25 cellular contexts compared by ENCODE assay signal in the genomic region with DNA sequence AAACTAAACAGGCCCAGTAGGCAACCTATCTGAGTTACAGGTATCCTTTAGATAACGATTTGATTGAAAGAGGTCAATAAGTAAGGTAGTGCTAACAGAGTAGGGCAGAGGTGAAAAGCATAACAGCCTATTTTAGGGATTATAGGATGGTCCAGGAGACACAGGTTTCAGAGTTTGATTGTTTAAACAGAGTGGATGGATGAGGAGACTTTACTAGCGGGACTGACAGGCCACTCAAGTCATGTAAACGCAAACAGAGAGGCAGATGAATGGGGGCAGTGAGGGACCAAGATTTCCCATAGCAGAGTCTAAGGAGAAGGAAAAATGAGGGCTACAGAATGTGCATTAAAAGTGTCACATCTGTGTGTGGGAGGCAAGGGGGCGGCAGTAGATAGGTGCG. TPM values are rescaled to one million over a fixed set of nuclear protein-coding genes. Genes with fewer than 3 reads are reported as not detected.
DNase-seq lines count a peak whose midpoint lies in the region; ATAC-seq, FAIRE-seq and TF ChIP-seq lines count a peak whose summit lies in the region.
"Had no signal": no experiment of that assay in that cellular context is flagged by ENCODE, and none has a peak within 500 bp of the region (broad histone marks: within the 10 kb centered on the region; RNA-seq: fewer than 3 reads in every experiment).

No MANE protein-coding gene starts in this region.

- H3K4me3 Mint-ChIP-seq in astrocyte (ENCODE audit: unreplicated experiment), result peak overlapping the region; percentile 62
- peak overlapping the region; percentile 30 for H3K4me3 Mint-ChIP-seq in natural killer cell treated with Interleukin-12 subunit alpha and Interleukin-12 subunit beta and Interleukin-15 and Interleukin-18, amount 100 ng/mL, for 72 hours
- H3K4me3 Mint-ChIP-seq: activated B cell treated with CpG ODN at 0.5 μM for 24 hours; activated CD4-positive, alpha-beta memory T cell treated with anti-CD3 and anti-CD28 coated beads, Interleukin-2, amount 10 ng/mL, durations not matched to agents 7 days and 5 days; activated naive CD4-positive, alpha-beta T cell treated with anti-CD3 and anti-CD28 coated beads for 36 hours; activated T-cell treated with anti-CD3 and anti-CD28 coated beads, Interleukin-2, amount 50 U/mL, for 4 hours; B cell; dendritic cell treated with granulocyte-macrophage colony-stimulating factor and Interleukin-4, amounts not matched to agents 40 ng/mL and 50 ng/mL, for 4 days had no signal

- no peaks in the 10 kb centered on the region for H3K9me2 ChIP-seq in PC-9 (ENCODE audit: insufficient read depth)
- H3K9me2 ChIP-seq in Karpas-422 (replicated peaks; ENCODE audit: insufficient read depth, low read length), result no peaks in the 10 kb centered on the region
- H3K9me2 ChIP-seq in OCI-LY7 (ENCODE audit: insufficient read depth, low read length), result no peaks in the 10 kb centered on the region

- H3K9me3 ChIP-seq in PC-9 (ENCODE audit: insufficient read depth, low read depth) (no peaks in the 10 kb centered on the region), astrocyte (ENCODE audit: insufficient read depth, low read depth, low read length) (no peaks in the 10 kb centered on the region), suprapubic skin (no peaks in the 10 kb centered on the region), Karpas-422 (ENCODE audit: low read length) (no peaks in the 10 kb centered on the region), OCI-LY7 (ENCODE audit: low read length) (no peaks in the 10 kb centered on the region)
- H3K9me3 ChIP-seq: MG63, pancreas, Peyer's patch had no signal

- peaks cover 20% of the 10 kb centered on the region for H3K4me1 ChIP-seq in PC-9 (replicated peaks; ENCODE audit: insufficient read depth)
- H3K4me1 ChIP-seq in astrocyte (ENCODE audit: insufficient read depth, low read length), result peaks cover 41% of the 10 kb centered on the region
- peaks cover 61% of the 10 kb centered on the region for H3K4me1 ChIP-seq in suprapubic skin
- peaks cover 7% of the 10 kb centered on the region for H3K4me1 ChIP-seq in Karpas-422 (ENCODE audit: low read length)
- peaks cover 10% of the 10 kb centered on the region for H3K4me1 ChIP-seq in OCI-LY7 (ENCODE audit: insufficient read depth, low read length, poor library complexity, severe bottlenecking)

- CTCF ChIA-PET in PC-9 (lab: Charles Lee), result no interaction called here
- CTCF ChIA-PET in OCI-LY7 (lab: Charles Lee; ENCODE audit: unreplicated experiment), result no interaction called here

- H3K4me3 ChIP-seq in PC-9, result no peak overlapping the region; the same call in 1 of the 2 replicates
- no peak overlapping the region for H3K4me3 ChIP-seq in astrocyte (ENCODE audit: insufficient read depth, low read depth, low read length)
- peak overlapping the region; percentile 62 for H3K4me3 ChIP-seq in suprapubic skin
- H3K4me3 ChIP-seq in Karpas-422 (ENCODE audit: low read length), result no peak overlapping the region
- no peak overlapping the region for H3K4me3 ChIP-seq in OCI-LY7 (ENCODE audit: low read depth, low read length, poor library complexity, severe bottlenecking)
- H3K4me3 ChIP-seq: MG63, pancreas had no signal

- no peak for ATAC-seq in natural killer cell treated with Interleukin-12 subunit alpha and Interleukin-12 subunit beta and Interleukin-15 and Interleukin-18, amount 100 ng/mL, for 72 hours
- ATAC-seq: activated T-cell treated with anti-CD3 and anti-CD28 coated beads, Interleukin-2, amount 50 U/mL, for 4 hours; left colon; pancreas had no signal

- peaks cover 15% of the 10 kb centered on the region for H3K36me3 Mint-ChIP-seq in astrocyte (ENCODE audit: low read depth, unreplicated experiment)
- peaks cover 12% of the 10 kb centered on the region for H3K36me3 Mint-ChIP-seq in natural killer cell treated with Interleukin-12 subunit alpha and Interleukin-12 subunit beta and Interleukin-15 and Interleukin-18, amount 100 ng/mL, for 72 hours

- H3K27me3 Mint-ChIP-seq in astrocyte (ENCODE audit: low read depth, unreplicated experiment), result no peaks in the 10 kb centered on the region
- no peaks in the 10 kb centered on the region for H3K27me3 Mint-ChIP-seq in natural killer cell treated with Interleukin-12 subunit alpha and Interleukin-12 subunit beta and Interleukin-15 and Interleukin-18, amount 100 ng/mL, for 72 hours
- H3K27me3 Mint-ChIP-seq: activated B cell treated with CpG ODN at 0.5 μM for 24 hours; activated CD4-positive, alpha-beta memory T cell treated with anti-CD3 and anti-CD28 coated beads, Interleukin-2, amount 10 ng/mL, durations not matched to agents 7 days and 5 days; B cell had no signal

- H3K27me3 ChIP-seq in PC-9 (ENCODE audit: insufficient read depth, low read depth) (no peaks in the 10 kb centered on the region), astrocyte (ENCODE audit: insufficient read depth, low read length) (no peaks in the 10 kb centered on the region), suprapubic skin (no peaks in the 10 kb centered on the region), Karpas-422 (ENCODE audit: low read length) (no peaks in the 10 kb centered on the region)
- H3K27me3 ChIP-seq: brain microvascular endothelial cell, MG63, pancreas, Peyer's patch had no signal

- FAIRE-seq in astrocyte (lab: Jason Lieb, UNC), result no peak
- FAIRE-seq: pancreas had no signal

- H3K9ac ChIP-seq in astrocyte (ENCODE audit: low read length) (no peak overlapping the region), Karpas-422 (ENCODE audit: low read length) (no peak overlapping the region)

- H3K79me2 ChIP-seq in PC-9 (ENCODE audit: low read depth), result peaks cover 92% of the 10 kb centered on the region
- H3K79me2 ChIP-seq in astrocyte (ENCODE audit: insufficient read depth, low read length), result peaks cover 95% of the 10 kb centered on the region
- no peaks in the 10 kb centered on the region for H3K79me2 ChIP-seq in Karpas-422 (ENCODE audit: low read length)
- H3K79me2 ChIP-seq in OCI-LY7 (ENCODE audit: insufficient read depth, low read depth, low read length), result no peaks in the 10 kb centered on the region

- no peaks in the 10 kb centered on the region for H3K9me3 Mint-ChIP-seq in astrocyte (ENCODE audit: unreplicated experiment)
- H3K9me3 Mint-ChIP-seq in natural killer cell treated with Interleukin-12 subunit alpha and Interleukin-12 subunit beta and Interleukin-15 and Interleukin-18, amount 100 ng/mL, for 72 hours, result no peaks in the 10 kb centered on the region
- H3K9me3 Mint-ChIP-seq: activated B cell treated with CpG ODN at 0.5 μM for 24 hours; activated T-cell treated with anti-CD3 and anti-CD28 coated beads, Interleukin-2, amount 50 U/mL, for 4 hours; dendritic cell treated with granulocyte-macrophage colony-stimulating factor and Interleukin-4, amounts not matched to agents 40 ng/mL and 50 ng/mL, for 4 days had no signal

- H2AFZ ChIP-seq in PC-9 (no peak overlapping the region), astrocyte (ENCODE audit: low read depth, low read length) (no peak overlapping the region), Karpas-422 (ENCODE audit: low read length) (no peak overlapping the region), OCI-LY7 (ENCODE audit: low read length) (no peak overlapping the region)

- peaks cover 24% of the 10 kb centered on the region for H3F3A ChIP-seq in PC-9 (ENCODE audit: insufficient read depth, low read depth)

- no peak for TF ChIP-seq CTCF in PC-9 (conservative IDR thresholded peaks at IDR 0.05)
- TF ChIP-seq CTCF in astrocyte (IDR thresholded peaks at IDR 0.05; ENCODE audit: insufficient read depth, low read depth, low read length), result no peak
- TF ChIP-seq CTCF in suprapubic skin (IDR thresholded peaks at IDR 0.05), result no peak
- no peak for TF ChIP-seq CTCF in OCI-LY7 (conservative IDR thresholded peaks at IDR 0.05; ENCODE audit: low read length)

- no peak overlapping the region for H3K27ac ChIP-seq in PC-9
- no peak overlapping the region for H3K27ac ChIP-seq in astrocyte (ENCODE audit: low read depth, low read length)
- no peak overlapping the region for H3K27ac ChIP-seq in suprapubic skin
- no peak overlapping the region for H3K27ac ChIP-seq in Karpas-422 (ENCODE audit: low read length)
- H3K27ac ChIP-seq in OCI-LY7 (ENCODE audit: low read depth, low read length, poor library complexity, severe bottlenecking), result no peak overlapping the region
- H3K27ac ChIP-seq: brain microvascular endothelial cell, epithelial cell of prostate, HL-60, pancreas had no signal

- peaks cover 14% of the 10 kb centered on the region; the same call in 1 of the 2 replicates for H3K36me3 ChIP-seq in PC-9 (ENCODE audit: low read depth)
- H3K36me3 ChIP-seq in astrocyte (ENCODE audit: insufficient read depth, low read length), result no peaks in the 10 kb centered on the region
- no peaks in the 10 kb centered on the region for H3K36me3 ChIP-seq in suprapubic skin
- H3K36me3 ChIP-seq in Karpas-422 (ENCODE audit: insufficient read depth, low read length), result no peaks in the 10 kb centered on the region
- H3K36me3 ChIP-seq in OCI-LY7 (ENCODE audit: insufficient read depth, low read length), result no peaks in the 10 kb centered on the region
- H3K36me3 ChIP-seq: MG63, pancreas, Peyer's patch had no signal

- DNase-seq in PC-9 (no peak), astrocyte (ENCODE audit: low read depth) (no peak), suprapubic skin (ENCODE audit: low spot score in 2 of 2) (no peak), Karpas-422 (no peak), OCI-LY7 (ENCODE audit: low spot score) (no peak), NCI-H526 treated with DMSO at 0.1 percent for 48 hours (lab: John Stamatoyannopoulos, UW) (no peak)
- no peak for DNase-seq in natural killer cell treated with Interleukin-12 subunit alpha and Interleukin-12 subunit beta and Interleukin-15 and Interleukin-18, amount 100 ng/mL, for 72 hours (ENCODE audit: low spot score)
- DNase-seq: activated B cell treated with CpG ODN at 0.5 μM for 24 hours; activated CD4-positive, alpha-beta memory T cell treated with anti-CD3 and anti-CD28 coated beads, Interleukin-2, amount 10 ng/mL, durations not matched to agents 7 days and 5 days; activated naive CD4-positive, alpha-beta T cell treated with anti-CD3 and anti-CD28 coated beads for 36 hours; activated T-cell treated with anti-CD3 and anti-CD28 coated beads, Interleukin-2, amount 50 U/mL, for 4 hours; brain microvascular endothelial cell; COR-L47; foreskin melanocyte; IMR-90; left colon; MG63; NCI-H1436 treated with DMSO at 0.1 percent for 48 hours; pancreas; Peyer's patch; stimulated activated CD4-positive, alpha-beta T cell treated with anti-CD3 and anti-CD28 coated beads, Interleukin-4, amount 100 ng/mL, for 24 hours had no signal

- H3K4me2 ChIP-seq in PC-9 (peak overlapping the region; percentile 85; the same call in 1 of the 2 replicates), astrocyte (ENCODE audit: low read length) (peak overlapping the region; percentile 10), Karpas-422 (ENCODE audit: low read depth, low read length, poor library complexity, severe bottlenecking) (no peak overlapping the region), OCI-LY7 (ENCODE audit: low read length) (no peak overlapping the region)

- no peak overlapping the region for H3K27ac Mint-ChIP-seq in astrocyte (ENCODE audit: unreplicated experiment)
- H3K27ac Mint-ChIP-seq in natural killer cell treated with Interleukin-12 subunit alpha and Interleukin-12 subunit beta and Interleukin-15 and Interleukin-18, amount 100 ng/mL, for 72 hours, result peak overlapping the region; percentile 95 to 97
- H3K27ac Mint-ChIP-seq: activated B cell treated with CpG ODN at 0.5 μM for 24 hours; activated CD4-positive, alpha-beta memory T cell treated with anti-CD3 and anti-CD28 coated beads, Interleukin-2, amount 10 ng/mL, durations not matched to agents 7 days and 5 days; activated naive CD4-positive, alpha-beta T cell treated with anti-CD3 and anti-CD28 coated beads for 36 hours; B cell; dendritic cell treated with granulocyte-macrophage colony-stimulating factor and Interleukin-4, amounts not matched to agents 40 ng/mL and 50 ng/mL, for 4 days had no signal

- intact Hi-C loops in PC-9 (cut with micrococcal nuclease; ENCODE audit: unreplicated experiment) (no loop called here), OCI-LY7 (cut with micrococcal nuclease; ENCODE audit: unreplicated experiment) (no loop called here)

- WGBS in suprapubic skin, result 75% methylated on average over 5 of the region's 5 CpGs

- TF ChIP-seq EP300 in suprapubic skin (IDR thresholded peaks at IDR 0.05), result no peak

- BruUV-seq in PC-9 (replicated peaks; lab: Mats Ljungman, UMichigan), result no TSS peak
- no TSS peak for BruUV-seq in OCI-LY7 (replicated peaks; lab: Mats Ljungman, UMichigan)

- TF ChIP-seq POLR2A in suprapubic skin (IDR thresholded peaks at IDR 0.05), result no peak

- POLR2A ChIA-PET in PC-9 (lab: Charles Lee; ENCODE audit: unreplicated experiment) (no interaction called here), OCI-LY7 (lab: Charles Lee) (no interaction called here)

- no peaks in the 10 kb centered on the region for H4K20me1 ChIP-seq in PC-9 (ENCODE audit: insufficient read depth)
- peaks cover 70% of the 10 kb centered on the region for H4K20me1 ChIP-seq in astrocyte (ENCODE audit: insufficient read depth, low read length)
- H4K20me1 ChIP-seq in Karpas-422 (ENCODE audit: insufficient read depth, low read depth, low read length), result 0 out of 2 replicates have a peak, but pooled peaks cover 5% of the 10 kb centered on the region
- peaks cover 9% of the 10 kb centered on the region; the same call in 1 of the 2 replicates for H4K20me1 ChIP-seq in OCI-LY7 (ENCODE audit: insufficient read depth, low read length)

- peaks cover 42% of the 10 kb centered on the region for H3K4me1 Mint-ChIP-seq in astrocyte (ENCODE audit: low read depth, unreplicated experiment)
- peaks cover 79 to 86% of the 10 kb centered on the region in 2 donors for H3K4me1 Mint-ChIP-seq in natural killer cell treated with Interleukin-12 subunit alpha and Interleukin-12 subunit beta and Interleukin-15 and Interleukin-18, amount 100 ng/mL, for 72 hours (ENCODE audit: low read depth in 2 of 2)

RNA-seq across cellular contexts. Expression of a gene that starts 4.8 kb away (rescaled TPM):
- total RNA-seq in PC-9 (2021) (35.8 and 57.5 TPM in 2 replicates), astrocyte (37.3 and 39.6 TPM in 2 replicates), suprapubic skin (10 to 100 TPM; 18.3 to 29.8 (median 22.4) TPM), OCI-LY7 (2022) (37.4 and 41.6 TPM in 2 replicates)
- total RNA-seq in natural killer cell treated with Interleukin-12 subunit alpha and Interleukin-12 subunit beta and Interleukin-15 and Interleukin-18, amount 100 ng/mL, for 72 hours, result 10 to 100 TPM; 59.9 to 81.3 TPM
- 3.8 and 8.0 TPM in 2 replicates for total RNA-seq in Karpas-422 (2014; rRNA removed; shearing (Covaris generic); ENCODE audit: low replicate concordance)
- total RNA-seq in OCI-LY7 (2014; rRNA removed; shearing (Covaris generic)), result 7.4 and 13.0 TPM in 2 replicates

Comparison
In these comparisons a context has a peak if more than half of its experiments do, and no peak if none do; other contexts are left out.
1. H3K4me2 ChIP-seq: peak in PC-9 (single experiment) and astrocyte (single experiment); none in Karpas-422 (single experiment) and OCI-LY7 (single experiment).